ENCODE assay signal across 8 cellular contexts in the genomic region with DNA sequence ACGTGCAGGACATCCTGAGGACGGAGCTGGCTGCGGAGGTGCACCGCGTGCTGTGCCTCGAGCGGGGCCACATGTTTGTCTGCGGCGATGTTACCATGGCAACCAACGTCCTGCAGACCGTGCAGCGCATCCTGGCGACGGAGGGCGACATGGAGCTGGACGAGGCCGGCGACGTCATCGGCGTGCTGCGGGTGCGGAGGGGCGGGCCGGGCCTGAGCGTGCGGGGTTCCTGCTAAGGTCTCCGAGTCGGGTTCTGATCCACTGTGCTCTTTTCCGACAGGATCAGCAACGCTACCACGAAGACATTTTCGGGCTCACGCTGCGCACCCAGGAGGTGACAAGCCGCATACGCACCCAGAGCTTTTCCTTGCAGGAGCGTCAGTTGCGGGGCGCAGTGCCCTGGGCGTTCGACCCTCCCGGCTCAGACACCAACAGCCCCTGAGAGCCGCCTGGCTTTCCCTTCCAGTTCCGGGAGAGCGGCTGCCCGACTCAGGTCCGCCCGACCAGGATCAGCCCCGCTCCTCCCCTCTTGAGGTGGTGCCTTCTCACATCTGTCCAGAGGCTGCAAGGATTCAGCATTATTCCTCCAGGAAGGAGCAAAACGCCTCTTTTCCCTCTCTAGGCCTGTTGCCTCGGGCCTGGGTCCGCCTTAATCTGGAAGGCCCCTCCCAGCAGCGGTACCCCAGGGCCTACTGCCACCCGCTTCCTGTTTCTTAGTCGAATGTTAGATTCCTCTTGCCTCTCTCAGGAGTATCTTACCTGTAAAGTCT. TPM values are rescaled to one million over a fixed set of nuclear protein-coding genes. Genes with fewer than 3 reads are reported as not detected.
DNase-seq lines count a peak whose midpoint lies in the region; ATAC-seq and TF ChIP-seq lines count a peak whose summit lies in the region.

No MANE protein-coding gene starts in this region.

- peak overlapping the region; percentile 71 for H3K4me2 ChIP-seq in parathyroid adenoma (ENCODE audit: low read length)

- 10% methylated on average over 56 of the region's 56 CpGs for WGBS in thymus

- ATAC-seq in GM19351 (IDR thresholded peaks at IDR 0.05; ENCODE audit: unreplicated experiment) (peak; percentile 41), GM19455 (IDR thresholded peaks at IDR 0.05; ENCODE audit: unreplicated experiment) (no peak)

- no peak for TF ChIP-seq CTCF in parathyroid adenoma (IDR thresholded peaks at IDR 0.05)

- H3K4me3 ChIP-seq in parathyroid adenoma (ENCODE audit: low read depth, low read length) (peak overlapping the region; percentile 41), thymus (ENCODE audit: low read length) (peak overlapping the region; percentile 61)

- H3K4me1 ChIP-seq in parathyroid adenoma (peaks cover 3% of the 10 kb centered on the region), thymus (ENCODE audit: control insufficient read depth, insufficient read depth, low read length) (peaks cover 9% of the 10 kb centered on the region)

- H3K9ac ChIP-seq in parathyroid adenoma = no peak overlapping the region

- peak overlapping the region; percentile 70 for H2AFZ ChIP-seq in parathyroid adenoma

- H3K36me3 ChIP-seq in parathyroid adenoma (ENCODE audit: control insufficient read depth, insufficient read depth, low read length) (no peaks in the 10 kb centered on the region), thymus (ENCODE audit: control insufficient read depth, insufficient read depth) (no peaks in the 10 kb centered on the region)

- H3K9me3 ChIP-seq in parathyroid adenoma (ENCODE audit: control insufficient read depth, low read length) = no peaks in the 10 kb centered on the region
- no peaks in the 10 kb centered on the region for H3K9me3 ChIP-seq in thymus (ENCODE audit: control insufficient read depth)

- H3K27me3 ChIP-seq in parathyroid adenoma (ENCODE audit: control insufficient read depth, insufficient read depth, low read length) = no peaks in the 10 kb centered on the region
- peaks cover 18% of the 10 kb centered on the region for H3K27me3 ChIP-seq in thymus (ENCODE audit: control insufficient read depth, insufficient read depth)

- no peak overlapping the region for H3K27ac ChIP-seq in parathyroid adenoma
- H3K27ac ChIP-seq in thymus (ENCODE audit: low read depth) = peak overlapping the region; percentile 90

- peak; percentile 83 to 96 for DNase-seq in NCI-H526 (lab: John Stamatoyannopoulos, UW)
- DNase-seq in activated T-helper 1 cell treated with anti-CD3 and anti-CD28 coated beads, Interleukin-2, amount 50 U/mL, for 16 hours (ENCODE audit: low read depth in 1 of 2, low spot score in 1 of 2) = peak; percentile 73 to 79
- DNase-seq in fibroblast of the conjunctiva (ENCODE audit: low read depth) = peak; percentile 65
- DNase-seq in SHP77 (lab: John Stamatoyannopoulos, UW) = no peak

- H3K79me2 ChIP-seq in parathyroid adenoma = no peaks in the 10 kb centered on the region

RNA-seq across cellular contexts. Expression of gene ATG9B, which starts 10.4 kb away (rescaled TPM):
- 8.0 TPM for polyA plus RNA-seq in thymus

RNA-seq across cellular contexts. Expression of gene ABCB8, which starts 14.3 kb away (rescaled TPM):
- polyA plus RNA-seq in thymus = 33.8 TPM

RNA-seq across cellular contexts. Expression of gene NOS3, which starts 23.1 kb away (rescaled TPM):
- polyA plus RNA-seq in thymus = 3.0 TPM

RNA-seq across cellular contexts. Expression of gene ASIC3, which starts 34.4 kb away (rescaled TPM):
- polyA plus RNA-seq in thymus = 10.6 TPM

RNA-seq across cellular contexts. Expression of gene KCNH2, which starts 35.8 kb away (rescaled TPM):
- 1.5 TPM for polyA plus RNA-seq in thymus

Comparison
In these comparisons a context has a peak if more than half of its experiments do, and no peak if none do; other contexts are left out.
1. DNase-seq: peak in NCI-H526 (2 of 2), activated T-helper 1 cell treated with anti-CD3 and anti-CD28 coated beads, Interleukin-2, amount 50 U/mL, for 16 hours (2 of 2) and fibroblast of the conjunctiva (single experiment); none in SHP77 (0 of 2).